In the genomic region with DNA sequence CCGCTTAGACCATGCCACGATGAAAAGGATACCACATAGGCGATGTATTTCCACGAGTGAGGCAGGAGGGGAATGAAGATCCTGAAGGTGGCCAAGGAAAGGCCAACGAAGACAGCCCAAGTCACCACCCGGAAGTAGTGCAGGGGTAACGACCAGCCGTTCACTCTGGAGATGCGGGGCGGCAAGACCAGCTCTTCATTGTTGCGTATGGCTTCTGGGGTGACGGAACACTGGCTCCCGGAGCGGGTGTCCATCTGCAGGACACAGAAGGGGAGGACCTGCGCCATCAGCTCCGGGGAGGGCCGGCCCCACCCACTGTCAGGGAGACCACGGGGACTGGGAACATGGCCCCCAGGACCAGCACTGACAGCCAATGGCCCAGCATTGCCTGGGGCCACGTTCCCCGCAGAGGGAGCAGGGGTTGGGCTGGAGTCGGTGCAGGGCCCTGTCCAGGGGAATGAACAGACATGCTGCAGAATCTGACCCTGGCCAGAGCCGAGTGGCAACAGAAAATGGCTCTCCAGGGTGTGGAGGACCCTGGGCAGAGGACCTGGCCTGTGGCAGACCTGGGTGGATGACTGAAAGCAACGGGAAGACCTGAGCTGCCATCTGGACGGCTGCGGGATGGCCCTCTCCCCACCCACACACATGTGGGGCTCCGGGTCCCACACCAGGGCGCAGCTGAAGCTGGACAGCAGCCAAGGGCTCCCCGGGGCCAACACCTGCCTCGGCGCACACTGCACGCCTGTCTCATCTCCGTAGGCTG, we compare ENCODE assay signal across 17 cellular contexts. TPM values are rescaled to one million over a fixed set of nuclear protein-coding genes. Genes with fewer than 3 reads are reported as not detected.
DNase-seq lines count a peak whose midpoint lies in the region; ATAC-seq and TF ChIP-seq lines count a peak whose summit lies in the region.
"Had no signal": no experiment of that assay in that cellular context is flagged by ENCODE, and none has a peak within 500 bp of the region (broad histone marks: within the 10 kb centered on the region; RNA-seq: fewer than 3 reads in every experiment).

No MANE protein-coding gene starts in this region.

- peak; percentile 13 to 54 (median 26) for DNase-seq in heart left ventricle
- no peak for DNase-seq in right atrium auricular region (ENCODE audit: low spot score)
- peak; percentile 95 for DNase-seq in chondrocyte (ENCODE audit: low spot score)
- peak; percentile 29 for DNase-seq in lung (ENCODE audit: low spot score)
- DNase-seq in type B pancreatic cell (ENCODE audit: extremely low spot score, unreplicated experiment): peak; percentile 69
- no peak for DNase-seq in SHP77 treated with DMSO at 0.1 percent for 48 hours (lab: John Stamatoyannopoulos, UW)
- no peak for DNase-seq in mesendoderm
- no peak for DNase-seq in T-helper 17 cell
- DNase-seq: activated naive CD8-positive, alpha-beta T cell treated with anti-CD3 and anti-CD28 coated beads, Interleukin-2, amount 50 U/mL, for 24 hours; BE2C; foreskin keratinocyte; SJCRH30; stimulated activated naive CD8-positive, alpha-beta T cell treated with anti-CD3 and anti-CD28 coated beads, Interleukin-15, Interleukin-2, amounts not matched to agents 100 U/mL and 50 U/mL, for 24 hours had no signal

- no peak overlapping the region for H2BK5ac ChIP-seq in mesendoderm (ENCODE audit: low read length)

- H3K27me3 Mint-ChIP-seq in chondrocyte (ENCODE audit: low read depth): no peaks in the 10 kb centered on the region
- no peaks in the 10 kb centered on the region for H3K27me3 Mint-ChIP-seq in type B pancreatic cell
- no peaks in the 10 kb centered on the region for H3K27me3 Mint-ChIP-seq in T-helper 17 cell
- H3K27me3 Mint-ChIP-seq: activated naive CD8-positive, alpha-beta T cell treated with anti-CD3 and anti-CD28 coated beads, Interleukin-2, amount 50 U/mL, for 24 hours; IgD-negative memory B cell had no signal

- H2BK120ac ChIP-seq in mesendoderm (ENCODE audit: low read depth, low read length): no peak overlapping the region

- no peak overlapping the region for H3K4ac ChIP-seq in mesendoderm (ENCODE audit: low read depth, low read length)

- H3K79me2 ChIP-seq in mesendoderm (ENCODE audit: control insufficient read depth, insufficient read depth, low read length): no peaks in the 10 kb centered on the region

- H3K4me1 Mint-ChIP-seq in chondrocyte (ENCODE audit: low read depth) (no peaks in the 10 kb centered on the region), type B pancreatic cell (ENCODE audit: unreplicated experiment) (no peaks in the 10 kb centered on the region), T-helper 17 cell (peaks cover 2% of the 10 kb centered on the region)
- H3K4me1 Mint-ChIP-seq: activated naive CD8-positive, alpha-beta T cell treated with anti-CD3 and anti-CD28 coated beads, Interleukin-2, amount 50 U/mL, for 24 hours; IgD-negative memory B cell had no signal

- H3K4me3 Mint-ChIP-seq in chondrocyte (ENCODE audit: unreplicated experiment): no peak overlapping the region
- no peak overlapping the region for H3K4me3 Mint-ChIP-seq in type B pancreatic cell
- no peak overlapping the region for H3K4me3 Mint-ChIP-seq in T-helper 17 cell
- H3K4me3 Mint-ChIP-seq: activated naive CD8-positive, alpha-beta T cell treated with anti-CD3 and anti-CD28 coated beads, Interleukin-2, amount 50 U/mL, for 24 hours; T-helper 2 cell treated with Interferon-gamma antibody and Interleukin-4, amounts not matched to agents 5 μg/mL and 100 μg/mL, for 36 hours had no signal

- no peak for TF ChIP-seq POLR2A in heart left ventricle (IDR thresholded peaks at IDR 0.05)

- H3K9me3 Mint-ChIP-seq in chondrocyte (ENCODE audit: low read depth) (no peaks in the 10 kb centered on the region), type B pancreatic cell (no peaks in the 10 kb centered on the region)
- H3K9me3 Mint-ChIP-seq: activated naive CD8-positive, alpha-beta T cell treated with anti-CD3 and anti-CD28 coated beads, Interleukin-2, amount 50 U/mL, for 24 hours; IgD-negative memory B cell; T-helper 2 cell treated with Interferon-gamma antibody and Interleukin-4, amounts not matched to agents 5 μg/mL and 100 μg/mL, for 36 hours had no signal

- H3K4me2 ChIP-seq in mesendoderm (ENCODE audit: low read length): no peak overlapping the region

- no peak overlapping the region for H2BK15ac ChIP-seq in mesendoderm (replicated peaks; ENCODE audit: low read depth)

- TF ChIP-seq CTCF in heart left ventricle (IDR thresholded peaks at IDR 0.05) (no peak), right atrium auricular region (IDR thresholded peaks at IDR 0.05) (no peak), chondrocyte (IDR thresholded peaks at IDR 0.05) (no peak), lung (IDR thresholded peaks at IDR 0.05; ENCODE audit: control extremely low read depth, extremely low read depth) (no peak), type B pancreatic cell (conservative IDR thresholded peaks at IDR 0.05) (no peak)

- no peak overlapping the region for H2AK5ac ChIP-seq in mesendoderm (ENCODE audit: low read length)

- ATAC-seq in heart left ventricle: peak in 1 of 4 donors; percentile 2
- no peak for ATAC-seq in lung (ENCODE audit: insufficient read depth, low FRiP score)
- no peak for ATAC-seq in T-helper 17 cell
- ATAC-seq: activated naive CD8-positive, alpha-beta T cell treated with anti-CD3 and anti-CD28 coated beads, Interleukin-2, amount 50 U/mL, for 24 hours; foreskin keratinocyte; stimulated activated naive CD8-positive, alpha-beta T cell treated with anti-CD3 and anti-CD28 coated beads, Interleukin-15, Interleukin-2, amounts not matched to agents 100 U/mL and 50 U/mL, for 24 hours had no signal

- H3K4me3 ChIP-seq in heart left ventricle (no peak overlapping the region), right atrium auricular region (no peak overlapping the region), lung (no peak overlapping the region), mesendoderm (ENCODE audit: low read length) (no peak overlapping the region)
- H3K4me3 ChIP-seq: SJCRH30 had no signal

- H3K36me3 Mint-ChIP-seq in chondrocyte (ENCODE audit: low read depth) (no peaks in the 10 kb centered on the region), type B pancreatic cell (no peaks in the 10 kb centered on the region), T-helper 17 cell (ENCODE audit: low read depth) (no peaks in the 10 kb centered on the region)
- H3K36me3 Mint-ChIP-seq: IgD-negative memory B cell had no signal

- peaks cover 0 to 12% (median 0%) of the 10 kb centered on the region in 12 donors for H3K4me1 ChIP-seq in heart left ventricle
- peaks cover 0 to 16% of the 10 kb centered on the region in 2 donors for H3K4me1 ChIP-seq in right atrium auricular region
- peaks cover 0 to 1% of the 10 kb centered on the region in 2 donors for H3K4me1 ChIP-seq in lung (ENCODE audit: control insufficient read depth in 2 of 2, insufficient read depth in 2 of 2, low read length in 2 of 2)
- H3K4me1 ChIP-seq in mesendoderm (ENCODE audit: control insufficient read depth, low read depth, low read length): no peaks in the 10 kb centered on the region
- H3K4me1 ChIP-seq: BE2C, foreskin keratinocyte, SJCRH30 had no signal

- H3K36me3 ChIP-seq in heart left ventricle (peaks cover 0 to 43% (median 2%) of the 10 kb centered on the region in 9 donors), right atrium auricular region (peaks cover 21% of the 10 kb centered on the region), lung (ENCODE audit: control insufficient read depth in 2 of 2, insufficient read depth in 2 of 2, low read length in 2 of 2) (peaks cover 2 to 6% of the 10 kb centered on the region in 2 donors), mesendoderm (ENCODE audit: control insufficient read depth, insufficient read depth, low read length) (no peaks in the 10 kb centered on the region)
- H3K36me3 ChIP-seq: BE2C, SJCRH30 had no signal

- no peak overlapping the region for H4K8ac ChIP-seq in mesendoderm (ENCODE audit: low read depth, low read length)

- WGBS in heart left ventricle, 4 donors: 82 to 91% (median 86%) methylated on average over 31 to 32 of the region's 32 CpGs
- WGBS in lung, 2 donors: 88% methylated on average over 32 of the region's 32 CpGs
- WGBS in mesendoderm (ENCODE audit: extremely low coverage, insufficient coverage, low lambda C conversion rate): no CpG with 5 or more reads among the region's 32 CpGs

- no peak overlapping the region for H3K56ac ChIP-seq in mesendoderm (ENCODE audit: low read length)

- H3K27ac ChIP-seq in heart left ventricle (no peak overlapping the region), right atrium auricular region (no peak overlapping the region), lung (ENCODE audit: low read depth in 1 of 2, low read length in 1 of 2) (no peak overlapping the region), mesendoderm (ENCODE audit: low read depth, low read length) (no peak overlapping the region)
- H3K27ac ChIP-seq: foreskin keratinocyte, SJCRH30 had no signal

- intact Hi-C loops in heart left ventricle (cut with DNase I): loop anchor here in 3 of 10 donors (10.0 kb wide), 1 partner anchor 78 kb away; no protein-coding TSS in a partner anchor

- H3K27me3 ChIP-seq in heart left ventricle (no peaks in the 10 kb centered on the region), right atrium auricular region (no peaks in the 10 kb centered on the region), lung (ENCODE audit: control insufficient read depth, insufficient read depth) (no peaks in the 10 kb centered on the region), mesendoderm (ENCODE audit: insufficient read depth, low read length, poor library complexity) (no peaks in the 10 kb centered on the region)
- H3K27me3 ChIP-seq: BE2C, foreskin keratinocyte, SJCRH30 had no signal

- no peak overlapping the region for H3K9ac ChIP-seq in mesendoderm (ENCODE audit: low read length)

- no peak overlapping the region for H3K23ac ChIP-seq in mesendoderm (ENCODE audit: low read length)

- H3K27ac Mint-ChIP-seq in chondrocyte (ENCODE audit: unreplicated experiment): no peak overlapping the region
- H3K27ac Mint-ChIP-seq in type B pancreatic cell: no peak overlapping the region
- no peak overlapping the region for H3K27ac Mint-ChIP-seq in T-helper 17 cell
- H3K27ac Mint-ChIP-seq: activated naive CD8-positive, alpha-beta T cell treated with anti-CD3 and anti-CD28 coated beads, Interleukin-2, amount 50 U/mL, for 24 hours; T-helper 2 cell treated with Interferon-gamma antibody and Interleukin-4, amounts not matched to agents 5 μg/mL and 100 μg/mL, for 36 hours had no signal

- no peaks in the 10 kb centered on the region for H3K79me1 ChIP-seq in mesendoderm (ENCODE audit: low read length)

- H3K9me3 ChIP-seq in heart left ventricle (no peaks in the 10 kb centered on the region), right atrium auricular region (no peaks in the 10 kb centered on the region), lung (ENCODE audit: control insufficient read depth in 2 of 2, insufficient read depth in 1 of 2, low read length in 1 of 2) (no peaks in the 10 kb centered on the region), T-helper 17 cell (ENCODE audit: control insufficient read depth, low read length, poor library complexity, severe bottlenecking) (no peaks in the 10 kb centered on the region)
- H3K9me3 ChIP-seq: BE2C, SJCRH30 had no signal

- no peak overlapping the region for H4K5ac ChIP-seq in mesendoderm (ENCODE audit: low read length)

- H3K18ac ChIP-seq in mesendoderm (ENCODE audit: low read length): no peak overlapping the region

RNA-seq across cellular contexts. Expression of a gene that starts 17.7 kb away (rescaled TPM):
- total RNA-seq in heart left ventricle: 10 to 100 TPM in 5 of 9 donors, 1 to 10 TPM in 4; 5.1 to 26.5 (median 10.2) TPM
- polyA plus RNA-seq in heart left ventricle: 1 to 10 TPM; 3.0 to 8.8 TPM
- total RNA-seq in right atrium auricular region: 1 to 10 TPM; 4.0 to 7.5 TPM
- 0.17 TPM in 1 of 3 replicates, not detected in the others for total RNA-seq in chondrocyte
- 10 to 100 TPM in 1 of 2 donors, 1 to 10 TPM in 1; 6.9 to 44.4 TPM for total RNA-seq in lung
- polyA plus RNA-seq in lung: 1 to 10 TPM; 3.1 to 5.2 TPM
- 2.2 and 4.0 TPM in 2 replicates for total RNA-seq in type B pancreatic cell (ENCODE audit: low replicate concordance)
- polyA plus RNA-seq in mesendoderm (2013, experiment 1 of 2): 0.10 TPM
- polyA plus RNA-seq in mesendoderm (2013, experiment 2 of 2): 0.17 TPM
- total RNA-seq in T-helper 17 cell: 10 to 100 TPM in 1 of 2 donors, 1 to 10 TPM in 1; 9.3 to 31.2 TPM
- total RNA-seq: dermis microvascular lymphatic vessel endothelial cell, epithelial cell of proximal tubule, foreskin keratinocyte had no signal
- polyA plus RNA-seq: foreskin keratinocyte, IgD-negative memory B cell had no signal

Comparison
In these comparisons a context has a peak if more than half of its experiments do, and no peak if none do; other contexts are left out.
1. DNase-seq: peak in heart left ventricle (5 of 5), chondrocyte (single experiment), lung (single experiment) and type B pancreatic cell (single experiment); none in right atrium auricular region (single experiment), SHP77 treated with DMSO at 0.1 percent for 48 hours (single experiment), mesendoderm (single experiment) and T-helper 17 cell (0 of 3).